In genomic region chr1:43958351-43959255, GRCh38 we compare ENCODE assay signal across 19 cellular contexts. TPM values are rescaled to one million over a fixed set of nuclear protein-coding genes. Genes with fewer than 3 reads are reported as not detected.
DNase-seq lines count a peak whose midpoint lies in the region; ATAC-seq, FAIRE-seq and TF ChIP-seq lines count a peak whose summit lies in the region.
"Had no signal": no experiment of that assay in that cellular context is flagged by ENCODE, and none has a peak within 500 bp of the region (broad histone marks: within the 10 kb centered on the region; RNA-seq: fewer than 3 reads in every experiment).

No MANE protein-coding gene starts in this region.

- TF ChIP-seq CTCF in RWPE1 (conservative IDR thresholded peaks at IDR 0.05; ENCODE audit: low read depth) (no peak), K562 (IDR thresholded peaks at IDR 0.05 in 2 of 3, conservative IDR thresholded peaks at IDR 0.05 in 1 of 3; ENCODE audit: insufficient read depth in 2 of 3, low read depth in 1 of 3, low read length in 3 of 3) (no peak), GM13976 (IDR thresholded peaks at IDR 0.05; ENCODE audit: borderline replicate concordance, control extremely low read depth, extremely low read depth, insufficient read depth, missing control alignments) (no peak)

- H3K27ac ChIP-seq in RWPE1 (peak overlapping the region; percentile 66), K562 (ENCODE audit: extremely low read depth, low read depth, low read length) (no peak overlapping the region), substantia nigra (ENCODE audit: low read depth, low read length, poor library complexity, severe bottlenecking) (peak overlapping the region; percentile 98)
- H3K27ac ChIP-seq: BLaER1 had no signal

- peak; percentile 60 for FAIRE-seq in K562 (lab: Jason Lieb, UNC)
- FAIRE-seq: GM12891, H1 had no signal

- intact Hi-C loops in K562 (cut with micrococcal nuclease) = no loop called here

- no peak overlapping the region for H2AFZ ChIP-seq in K562 (ENCODE audit: low read depth, low read length)

- no peaks in the 10 kb centered on the region for H3K79me2 ChIP-seq in K562 (ENCODE audit: control insufficient read depth, insufficient read depth, low read length)

- no peak overlapping the region for H3K4me3 ChIP-seq in K562
- H3K4me3 ChIP-seq: BLaER1 had no signal

- no peak overlapping the region; the same call in 1 of the 2 replicates for H3K4me2 ChIP-seq in K562 (ENCODE audit: insufficient read depth, low read length)
- H3K4me2 ChIP-seq: BLaER1 had no signal

- no TSS peak for BruUV-seq in K562 (replicated peaks; lab: Mats Ljungman, UMichigan)

- POLR2A ChIA-PET in RWPE1 (lab: Yijun Ruan, JAX; ENCODE audit: low non-redundant PET) (no interaction called here), K562 (lab: Yijun Ruan, JAX) (interaction anchor here (0.6 to 2.0 kb wide), 9 partner anchors 8 to 265 kb away, joined by 3 to 11 read pairs (median 3); partner anchors contain the start of genes ATP6V0B, DPH2 and IPO13)

- 48% methylated on average over 9 of the region's 9 CpGs for WGBS in K562 (ENCODE audit: insufficient coverage, low coverage, missing lambda C conversion rate)

- H3K27me3 ChIP-seq in K562 (ENCODE audit: control insufficient read depth in 2 of 2, insufficient read depth in 2 of 2, low read length in 2 of 2) = no peaks in the 10 kb centered on the region
- H3K27me3 ChIP-seq: BLaER1 had no signal

- CTCF ChIA-PET in RWPE1 (lab: Yijun Ruan, JAX) (interaction anchor here (0.6 kb wide), 1 partner anchor 57 kb away, joined by 9 read pairs; no protein-coding TSS in a partner anchor), K562 (lab: Yijun Ruan, JAX; ENCODE audit: low intra/inter-chr PET ratio) (no interaction called here)

- no peak for TF ChIP-seq POLR2A in K562 (conservative IDR thresholded peaks at IDR 0.05)

- peaks cover 9% of the 10 kb centered on the region; the same call in 1 of the 2 replicates for H4K20me1 ChIP-seq in K562 (replicated peaks; ENCODE audit: control insufficient read depth, insufficient read depth, low read length)

- DNase-seq in RWPE1 (ENCODE audit: low spot score) (no peak), K562 (ENCODE audit: extremely low read depth in 1 of 4, low spot score in 3 of 4) (peak; percentile 65 to 77 (median 70)), globus pallidus (ENCODE audit: low spot score) (peak; percentile 66), substantia nigra (lab: John Stamatoyannopoulos, UW) (peak in 7 of 49 donors; percentile 11 to 59 (median 34)), GM13976 (ENCODE audit: low spot score) (no peak), kidney tubule cell (ENCODE audit: low spot score) (no peak)
- DNase-seq in activated CD4-positive, alpha-beta T cell treated with anti-CD3 and anti-CD28 coated beads for 4 hours = no peak
- DNase-seq: Caco-2; CD4-positive, alpha-beta T cell; Karpas-422; NCI-H187; NCI-H510A; NCI-H748 treated with DMSO at 0.1 percent for 48 hours had no signal

- no peak for TF ChIP-seq RAD21 in K562 (CRISPR knock-in tag; conservative IDR thresholded peaks at IDR 0.05 in 1 of 2, IDR thresholded peaks at IDR 0.05 in 1 of 2)

- H3K9ac ChIP-seq in K562 (ENCODE audit: insufficient read depth in 1 of 2, low read depth in 2 of 2, low read length in 2 of 2) = peak overlapping the region in 1 of 2 experiments; percentile 11; a peak in 1 of 4 replicates
- H3K9ac ChIP-seq: BLaER1 had no signal

- in situ Hi-C loops in K562 (cut with MboI) = no loop called here
- in situ Hi-C loops in GM13976 (cut with MboI; ENCODE audit: low sequenced_read_pairs, unreplicated experiment) = no loop called here

- peak; percentile 31; the same call in 1 of the 2 replicates for TF ChIP-seq EP300 in K562 (IDR thresholded peaks at IDR 0.05; ENCODE audit: low read length)

- peaks cover 68% of the 10 kb centered on the region for H3K36me3 ChIP-seq in K562 (ENCODE audit: control insufficient read depth, insufficient read depth, low read length)

- no peaks in the 10 kb centered on the region for H3K9me3 ChIP-seq in K562 (replicated peaks; ENCODE audit: control insufficient read depth, insufficient read depth, low read depth, low read length)
- H3K9me3 ChIP-seq: BLaER1, Caco-2 had no signal

- no peaks in the 10 kb centered on the region for H3K9me1 ChIP-seq in K562 (ENCODE audit: control insufficient read depth, insufficient read depth, low read length)

- peaks cover 15 to 16% of the 10 kb centered on the region in 2 experiments; a peak in 4 of 5 replicates for H3K4me1 ChIP-seq in K562 (replicated peaks in 1 of 2; ENCODE audit: control insufficient read depth in 2 of 2, insufficient read depth in 2 of 2, low read length in 2 of 2)
- H3K4me1 ChIP-seq: BLaER1, Caco-2 had no signal

- peak; percentile 76 for ATAC-seq in K562
- ATAC-seq: SK-N-SH treated with all-trans-retinoic acid at 6 μM for 48 hours had no signal

RNA-seq across cellular contexts. Expression of gene DPH2, which starts 11.2 kb away (rescaled TPM):
- 110 and 268 TPM in 2 replicates for total RNA-seq in K562 (2011; cell fraction: chromatin; rRNA removed; ENCODE audit: low replicate concordance)
- 191 and 199 TPM in 2 replicates for total RNA-seq in K562 (2011; cell fraction: nucleolus; rRNA removed)
- total RNA-seq in K562 (2011; cell fraction: nucleoplasm; rRNA removed) = 123 and 150 TPM in 2 replicates
- total RNA-seq in K562 (2014; rRNA removed) (87.5 and 122 TPM in 2 replicates), K562 (2014; rRNA removed; fragmentation: Illumina TruSeq; extraction: Trizol) (31.9 and 39.4 TPM in 2 replicates), K562 (2015; rRNA removed; fragmentation: Illumina TruSeq; extraction: Trizol) (66.8 and 68.1 TPM in 2 replicates), K562 (2021) (94.1 and 97.3 TPM in 2 replicates)
- polyA plus RNA-seq in K562 (2011; rRNA removed) (63.1 and 71.2 TPM in 2 replicates), K562 (2014; fragmentation: Illumina TruSeq; extraction: Trizol) (81.1 and 106 TPM in 2 replicates), K562 (2014; fragmentation: Nextera tagmentation; extraction: Ambion mirVana) (10 to 100 TPM; 17.9 to 27.0 TPM), K562 (2014; rRNA removed) (93.2 and 110 TPM in 2 replicates)
- 117 and 149 TPM in 2 replicates for polyA plus RNA-seq in K562 (2011; cell fraction: cytosol; rRNA removed)
- 379 and 380 TPM in 2 replicates for polyA plus RNA-seq in K562 (2011; cell fraction: nucleus; rRNA removed)
- polyA plus RNA-seq in K562 (2012) = 39.2 and 65.5 TPM in 2 replicates
- 50.3 and 52.5 TPM in 2 replicates for polyA minus RNA-seq in K562 (2011; rRNA and poly(A)+ RNA removed)
- polyA minus RNA-seq in K562 (2011; cell fraction: cytosol; rRNA and poly(A)+ RNA removed) = 35.5 and 48.5 TPM in 2 replicates
- 96.7 and 113 TPM in 2 replicates for polyA minus RNA-seq in K562 (2011; cell fraction: nucleus; rRNA and poly(A)+ RNA removed)

RNA-seq across cellular contexts. Expression of gene IPO13, which starts 11.9 kb away (rescaled TPM):
- 24.0 and 67.1 TPM in 2 replicates for total RNA-seq in K562 (2011; cell fraction: chromatin; rRNA removed; ENCODE audit: low replicate concordance)
- 41.3 and 46.4 TPM in 2 replicates for total RNA-seq in K562 (2011; cell fraction: nucleolus; rRNA removed)
- 28.3 and 29.6 TPM in 2 replicates for total RNA-seq in K562 (2011; cell fraction: nucleoplasm; rRNA removed)
- 17.5 and 27.9 TPM in 2 replicates for total RNA-seq in K562 (2014; rRNA removed)
- 7.8 and 10.0 TPM in 2 replicates for total RNA-seq in K562 (2014; rRNA removed; fragmentation: Illumina TruSeq; extraction: Trizol)
- 16.1 and 16.2 TPM in 2 replicates for total RNA-seq in K562 (2015; rRNA removed; fragmentation: Illumina TruSeq; extraction: Trizol)
- 28.4 and 30.8 TPM in 2 replicates for total RNA-seq in K562 (2021)
- 13.9 and 19.1 TPM in 2 replicates for polyA plus RNA-seq in K562 (2011; rRNA removed)
- polyA plus RNA-seq in K562 (2011; cell fraction: cytosol; rRNA removed) = 27.1 and 36.4 TPM in 2 replicates
- polyA plus RNA-seq in K562 (2011; cell fraction: nucleus; rRNA removed) = 59.2 and 89.3 TPM in 2 replicates
- 27.4 and 30.4 TPM in 2 replicates for polyA plus RNA-seq in K562 (2012)
- 24.7 and 27.1 TPM in 2 replicates for polyA plus RNA-seq in K562 (2014; fragmentation: Illumina TruSeq; extraction: Trizol)
- 1 to 10 TPM; 7.0 to 9.8 TPM for polyA plus RNA-seq in K562 (2014; fragmentation: Nextera tagmentation; extraction: Ambion mirVana)
- 18.6 and 22.0 TPM in 2 replicates for polyA plus RNA-seq in K562 (2014; rRNA removed)
- 18.8 and 24.2 TPM in 2 replicates for polyA minus RNA-seq in K562 (2011; rRNA and poly(A)+ RNA removed)
- 16.5 and 21.7 TPM in 2 replicates for polyA minus RNA-seq in K562 (2011; cell fraction: cytosol; rRNA and poly(A)+ RNA removed)
- polyA minus RNA-seq in K562 (2011; cell fraction: nucleus; rRNA and poly(A)+ RNA removed) = 18.4 and 22.3 TPM in 2 replicates

RNA-seq across cellular contexts. Expression of gene ATP6V0B, which starts 16.2 kb away (rescaled TPM):
- 240 and 478 TPM in 2 replicates for total RNA-seq in K562 (2011; cell fraction: chromatin; rRNA removed; ENCODE audit: low replicate concordance)
- total RNA-seq in K562 (2011; cell fraction: nucleolus; rRNA removed) = 771 and 1,062 TPM in 2 replicates
- total RNA-seq in K562 (2011; cell fraction: nucleoplasm; rRNA removed) = 571 and 616 TPM in 2 replicates
- total RNA-seq in K562 (2014; rRNA removed) = 296 and 328 TPM in 2 replicates
- 143 and 167 TPM in 2 replicates for total RNA-seq in K562 (2014; rRNA removed; fragmentation: Illumina TruSeq; extraction: Trizol)
- total RNA-seq in K562 (2015; rRNA removed; fragmentation: Illumina TruSeq; extraction: Trizol) = 196 and 203 TPM in 2 replicates
- total RNA-seq in K562 (2021) = 279 and 286 TPM in 2 replicates
- polyA plus RNA-seq in K562 (2011; rRNA removed) = 220 and 288 TPM in 2 replicates
- polyA plus RNA-seq in K562 (2011; cell fraction: cytosol; rRNA removed) = 552 and 632 TPM in 2 replicates
- polyA plus RNA-seq in K562 (2011; cell fraction: nucleus; rRNA removed) = 601 and 849 TPM in 2 replicates
- 179 and 264 TPM in 2 replicates for polyA plus RNA-seq in K562 (2012)
- 186 and 195 TPM in 2 replicates for polyA plus RNA-seq in K562 (2014; fragmentation: Illumina TruSeq; extraction: Trizol)
- polyA plus RNA-seq in K562 (2014; fragmentation: Nextera tagmentation; extraction: Ambion mirVana) = 100 to 1,000 TPM; 137 to 276 TPM
- 282 and 348 TPM in 2 replicates for polyA plus RNA-seq in K562 (2014; rRNA removed)
- polyA minus RNA-seq in K562 (2011; rRNA and poly(A)+ RNA removed) = 127 and 130 TPM in 2 replicates
- 83.6 and 86.7 TPM in 2 replicates for polyA minus RNA-seq in K562 (2011; cell fraction: cytosol; rRNA and poly(A)+ RNA removed)
- 102 and 149 TPM in 2 replicates for polyA minus RNA-seq in K562 (2011; cell fraction: nucleus; rRNA and poly(A)+ RNA removed)

RNA-seq across cellular contexts. Expression of gene B4GALT2, which starts 20.4 kb away (rescaled TPM):
- total RNA-seq in K562 (2011; cell fraction: chromatin; rRNA removed; ENCODE audit: low replicate concordance) = 27.8 and 57.7 TPM in 2 replicates
- total RNA-seq in K562 (2011; cell fraction: nucleolus; rRNA removed) = 51.2 and 57.7 TPM in 2 replicates
- 45.8 and 54.2 TPM in 2 replicates for total RNA-seq in K562 (2011; cell fraction: nucleoplasm; rRNA removed)
- total RNA-seq in K562 (2014; rRNA removed) = 86.8 and 116 TPM in 2 replicates
- total RNA-seq in K562 (2014; rRNA removed; fragmentation: Illumina TruSeq; extraction: Trizol) = 23.4 and 31.0 TPM in 2 replicates
- 43.8 and 45.9 TPM in 2 replicates for total RNA-seq in K562 (2015; rRNA removed; fragmentation: Illumina TruSeq; extraction: Trizol)
- 76.2 and 78.0 TPM in 2 replicates for total RNA-seq in K562 (2021)
- 39.0 and 43.9 TPM in 2 replicates for polyA plus RNA-seq in K562 (2011; rRNA removed)
- polyA plus RNA-seq in K562 (2011; cell fraction: cytosol; rRNA removed) = 78.6 and 206 TPM in 2 replicates
- polyA plus RNA-seq in K562 (2011; cell fraction: nucleus; rRNA removed) = 55.1 and 117 TPM in 2 replicates
- polyA plus RNA-seq in K562 (2012) = 44.8 and 50.7 TPM in 2 replicates
- polyA plus RNA-seq in K562 (2014; fragmentation: Illumina TruSeq; extraction: Trizol) = 63.7 and 69.7 TPM in 2 replicates
- 1 to 10 TPM; 1.3 to 2.8 TPM for polyA plus RNA-seq in K562 (2014; fragmentation: Nextera tagmentation; extraction: Ambion mirVana)
- polyA plus RNA-seq in K562 (2014; rRNA removed) = 71.9 and 85.4 TPM in 2 replicates
- polyA minus RNA-seq in K562 (2011; rRNA and poly(A)+ RNA removed) = 21.4 and 27.7 TPM in 2 replicates
- 40.9 and 42.3 TPM in 2 replicates for polyA minus RNA-seq in K562 (2011; cell fraction: cytosol; rRNA and poly(A)+ RNA removed)
- 26.7 and 28.3 TPM in 2 replicates for polyA minus RNA-seq in K562 (2011; cell fraction: nucleus; rRNA and poly(A)+ RNA removed)

RNA-seq across cellular contexts. Expression of gene ARTN, which starts 25.0 kb away (rescaled TPM):
- total RNA-seq in K562 (2011; cell fraction: chromatin; rRNA removed; ENCODE audit: low replicate concordance) = 0.74 TPM in 1 of 2 replicates, not detected in the other
- 0.92 and 1.0 TPM in 2 replicates for total RNA-seq in K562 (2011; cell fraction: nucleolus; rRNA removed)
- total RNA-seq in K562 (2011; cell fraction: nucleoplasm; rRNA removed) = 0.44 and 0.61 TPM in 2 replicates
- not detected in 2 replicates for total RNA-seq in K562 (2014; rRNA removed)
- total RNA-seq in K562 (2014; rRNA removed; fragmentation: Illumina TruSeq; extraction: Trizol) = not detected in 2 replicates
- total RNA-seq in K562 (2015; rRNA removed; fragmentation: Illumina TruSeq; extraction: Trizol) = not detected in 2 replicates
- total RNA-seq in K562 (2021) = 0.38 TPM in 1 of 2 replicates, not detected in the other
- polyA plus RNA-seq in K562 (2011; rRNA removed) = 0.06 and 0.07 TPM in 2 replicates
- not detected in 2 replicates for polyA plus RNA-seq in K562 (2011; cell fraction: cytosol; rRNA removed)
- 0.46 and 0.50 TPM in 2 replicates for polyA plus RNA-seq in K562 (2011; cell fraction: nucleus; rRNA removed)
- polyA plus RNA-seq in K562 (2012) = 0.22 and 0.55 TPM in 2 replicates
- polyA plus RNA-seq in K562 (2014; fragmentation: Illumina TruSeq; extraction: Trizol) = not detected in 2 replicates
- polyA plus RNA-seq in K562 (2014; fragmentation: Nextera tagmentation; extraction: Ambion mirVana) = not detected
- not detected in 2 replicates for polyA plus RNA-seq in K562 (2014; rRNA removed)
- not detected in 2 replicates for polyA minus RNA-seq in K562 (2011; rRNA and poly(A)+ RNA removed)
- polyA minus RNA-seq in K562 (2011; cell fraction: cytosol; rRNA and poly(A)+ RNA removed) = not detected in 2 replicates
- 0.11 and 0.27 TPM in 2 replicates for polyA minus RNA-seq in K562 (2011; cell fraction: nucleus; rRNA and poly(A)+ RNA removed)
- total RNA-seq: Caco-2, G401 had no signal
- polyA plus RNA-seq: IgD-negative memory B cell had no signal

Comparison
In these comparisons a context has a peak if more than half of its experiments do, and no peak if none do; other contexts are left out.
1. DNase-seq: peak in K562 (4 of 4) and globus pallidus (single experiment); none in RWPE1 (single experiment), activated CD4-positive, alpha-beta T cell treated with anti-CD3 and anti-CD28 coated beads for 4 hours (0 of 2), GM13976 (single experiment) and kidney tubule cell (single experiment).